8 cellular contexts compared by ENCODE assay signal in genomic region chr2:74958277-74959105, GRCh38. TPM values are rescaled to one million over a fixed set of nuclear protein-coding genes. Genes with fewer than 3 reads are reported as not detected.
A peak's percentile ranks its signal among the peaks of the same experiment; 100 is the strongest.
DNase-seq lines count a peak whose midpoint lies in the region; ATAC-seq, FAIRE-seq and TF ChIP-seq lines count a peak whose summit lies in the region.

A gene with protein sequence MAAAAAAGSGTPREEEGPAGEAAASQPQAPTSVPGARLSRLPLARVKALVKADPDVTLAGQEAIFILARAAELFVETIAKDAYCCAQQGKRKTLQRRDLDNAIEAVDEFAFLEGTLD (plus strand): TSS chr2:74958643. CDS start chr2:74958680, 37 bp downstream.

- peaks cover 17% of the 10 kb centered on the region for H3K4me1 ChIP-seq in HAP-1

- in situ Hi-C loops in HAP-1 (cut with MboI; ENCODE audit: low sequenced_read_pairs), result no loop called here

- peak; percentile 94 for ATAC-seq in stimulated activated naive CD8-positive, alpha-beta T cell treated with anti-CD3 and anti-CD28 coated beads, Interleukin-15, amount 100 ng/mL, for 72 hours

- H3K27me3 Mint-ChIP-seq in stimulated activated naive CD8-positive, alpha-beta T cell treated with anti-CD3 and anti-CD28 coated beads, Interleukin-15, amount 100 ng/mL, for 72 hours, result no peaks in the 10 kb centered on the region

- peak within 1 kb of the TSS; percentile 78 for H3K9ac ChIP-seq in neural cell (ENCODE audit: low read length)

- H3K36me3 ChIP-seq in HAP-1 (replicated peaks) (peaks cover 5% of the 10 kb centered on the region; the same call in 1 of the 2 replicates), MG63 (peaks cover 27% of the 10 kb centered on the region), neural cell (ENCODE audit: insufficient read depth, low read length) (no peaks in the 10 kb centered on the region)

- peaks cover 79% of the 10 kb centered on the region for H3K4me1 Mint-ChIP-seq in stimulated activated naive CD8-positive, alpha-beta T cell treated with anti-CD3 and anti-CD28 coated beads, Interleukin-15, amount 100 ng/mL, for 72 hours

- peak within 1 kb of the TSS; percentile 62 for H3K4me2 ChIP-seq in neural cell (ENCODE audit: low read length)

- H3F3A ChIP-seq in neural cell (ENCODE audit: insufficient read depth, low read length, poor library complexity, severe bottlenecking), result no peaks in the 10 kb centered on the region

- peak within 1 kb of the TSS; percentile 73 to 79 for H3K4me3 Mint-ChIP-seq in stimulated activated naive CD8-positive, alpha-beta T cell treated with anti-CD3 and anti-CD28 coated beads, Interleukin-15, amount 100 ng/mL, for 72 hours

- no peaks in the 10 kb centered on the region for H3K79me2 ChIP-seq in neural cell (replicated peaks; ENCODE audit: insufficient read depth, low read length)

- peak within 1 kb of the TSS; percentile 51 for H2AFZ ChIP-seq in neural cell (ENCODE audit: low read depth, low read length)

- no peaks in the 10 kb centered on the region for H3K9me2 ChIP-seq in neural cell (ENCODE audit: insufficient read depth, low read length)

- peak; percentile 5 for TF ChIP-seq CTCF in fibroblast of villous mesenchyme (IDR thresholded peaks at IDR 0.05; ENCODE audit: insufficient read depth, low read depth, low read length)
- peak; percentile 54 for TF ChIP-seq CTCF in neural cell (IDR thresholded peaks at IDR 0.05; ENCODE audit: poor library complexity, severe bottlenecking)

- H3K27ac ChIP-seq in neural cell (ENCODE audit: low read length), result peak within 1 kb of the TSS; percentile 70

- H3K9me3 Mint-ChIP-seq in stimulated activated naive CD8-positive, alpha-beta T cell treated with anti-CD3 and anti-CD28 coated beads, Interleukin-15, amount 100 ng/mL, for 72 hours, result peaks cover 0 to 7% of the 10 kb centered on the region in 2 donors

- peak within 1 kb of the TSS; percentile 81 to 94 for H3K27ac Mint-ChIP-seq in stimulated activated naive CD8-positive, alpha-beta T cell treated with anti-CD3 and anti-CD28 coated beads, Interleukin-15, amount 100 ng/mL, for 72 hours

- H3K9me3 ChIP-seq in HAP-1 (peaks cover 5% of the 10 kb centered on the region; the same call in 1 of the 2 replicates), MG63 (no peaks in the 10 kb centered on the region; the same call in 1 of the 2 replicates), neural cell (ENCODE audit: low read length) (no peaks in the 10 kb centered on the region)

- TF ChIP-seq RAD21 in neural cell (conservative IDR thresholded peaks at IDR 0.05), result peak; percentile 47

- no peaks in the 10 kb centered on the region for H4K20me1 ChIP-seq in neural cell (ENCODE audit: insufficient read depth)

- FAIRE-seq in G401.6 (lab: Jason Lieb, UNC), result peak; percentile 6

- DNase-seq in HAP-1 (ENCODE audit: low spot score in 2 of 2) (peak; percentile 86 to 96), MG63 (peak; percentile 88), SIG-M5 (lab: John Stamatoyannopoulos, UW) (peak; percentile 41), activated gamma-delta T cell (lab: John Stamatoyannopoulos, UW) (peak; percentile 80), fibroblast of villous mesenchyme (ENCODE audit: low read depth) (peak; percentile 86)
- peak; percentile 94 to 95 for DNase-seq in stimulated activated naive CD8-positive, alpha-beta T cell treated with anti-CD3 and anti-CD28 coated beads, Interleukin-15, amount 100 ng/mL, for 72 hours

- H3K4me3 ChIP-seq in HAP-1 (peak within 1 kb of the TSS; percentile 63), MG63 (peak within 1 kb of the TSS; percentile 71), fibroblast of villous mesenchyme (ENCODE audit: low read depth, low read length) (peak within 1 kb of the TSS; percentile 77), neural cell (ENCODE audit: low read length) (peak within 1 kb of the TSS; percentile 76)

- H3K27me3 ChIP-seq in HAP-1 (ENCODE audit: low read depth) (no peaks in the 10 kb centered on the region), MG63 (no peaks in the 10 kb centered on the region), neural cell (ENCODE audit: insufficient read depth, low read depth, low read length) (no peaks in the 10 kb centered on the region)

- TF ChIP-seq EP300 in neural cell (conservative IDR thresholded peaks at IDR 0.05; ENCODE audit: poor library complexity, severe bottlenecking), result peak; percentile 53

TF ChIP-seq in neural cell, 6 proteins besides CTCF, POLR2A, EP300 and RAD21:
- peak; percentile 91 for TF ChIP-seq POLR2AphosphoS5 (IDR thresholded peaks at IDR 0.05)
- peak; percentile 74 for TF ChIP-seq MXI1 (conservative IDR thresholded peaks at IDR 0.05; ENCODE audit: poor library complexity, severe bottlenecking)
- TF ChIP-seq REST (IDR thresholded peaks at IDR 0.05; ENCODE audit: borderline replicate concordance), result peak; percentile 87
- TF ChIP-seq TAF1 (IDR thresholded peaks at IDR 0.05; ENCODE audit: low read depth), result peak; percentile 75
- peak; percentile 59 for TF ChIP-seq SMC3 (conservative IDR thresholded peaks at IDR 0.05; ENCODE audit: poor library complexity)
- no peak for TF ChIP-seq EZH2 (IDR thresholded peaks at IDR 0.05; ENCODE audit: borderline replicate concordance, insufficient read depth, low read length, poor library complexity, severe bottlenecking)

RNA-seq across cellular contexts. Expression of the gene that starts here (rescaled TPM):
- total RNA-seq in MG63 (2014; rRNA removed; shearing (Covaris generic); ENCODE audit: low replicate concordance), result 52.1 and 53.9 TPM in 2 replicates
- 20.7 and 23.5 TPM in 2 replicates for total RNA-seq in fibroblast of villous mesenchyme
- polyA plus RNA-seq in neural cell, result 21.4 and 35.9 TPM in 2 replicates
- 8.3 and 8.5 TPM in 2 replicates for polyA minus RNA-seq in neural cell

Comparison
In these comparisons a context has a peak if more than half of its experiments do, and no peak if none do; other contexts are left out.
1. Peak in every context shown above with its lines: DNase-seq, ATAC-seq, H3K4me3 ChIP-seq and H3K27ac ChIP-seq.
2. DNase-seq: peak in every context shown above with its lines; median percentile 94 in stimulated activated naive CD8-positive, alpha-beta T cell treated with anti-CD3 and anti-CD28 coated beads, Interleukin-15, amount 100 ng/mL, for 72 hours; 91 in HAP-1; 88 in MG63; 86 in fibroblast of villous mesenchyme; 80 in activated gamma-delta T cell; 41 in SIG-M5.